ENCODE assay signal across 19 cellular contexts in genomic region chr10:107440741-107441140, GRCh38.
DNase-seq lines count a peak whose midpoint lies in the region; FAIRE-seq and TF ChIP-seq lines count a peak whose summit lies in the region.
"Had no signal": no experiment of that assay in that cellular context is flagged by ENCODE, and none has a peak within 500 bp of the region (broad histone marks: within the 10 kb centered on the region; RNA-seq: fewer than 3 reads in every experiment).

No MANE protein-coding gene starts in this region.

- H3K27ac ChIP-seq in OCI-LY3 (ENCODE audit: low read length): peak overlapping the region; percentile 99; the same call in 1 of the 2 replicates
- H3K27ac ChIP-seq: 22Rv1; A549; BLaER1 treated with 17β-estradiol and CSF1 and Interleukin-3, amounts not matched to agents 10 nM and 100 nM; C4-2B had no signal

- H3K9me3 ChIP-seq in OCI-LY3 (ENCODE audit: insufficient read depth, low read length): no peaks in the 10 kb centered on the region
- H3K9me3 ChIP-seq: BLaER1 treated with 17β-estradiol and CSF1 and Interleukin-3, amounts not matched to agents 10 nM and 100 nM; Caco-2 had no signal

- DNase-seq in GM12891 (ENCODE audit: insufficient read length, low spot score) (no peak), foreskin melanocyte (peak; percentile 81), foreskin fibroblast (no peak), frontal cortex (ENCODE audit: low spot score in 2 of 2) (no peak)
- DNase-seq in activated T-cell treated with anti-CD3 and anti-CD28 coated beads, Interleukin-2, amount 50 U/mL, for 48 hours: no peak
- DNase-seq: AML-193; Caco-2; Calu3; CD4-positive, alpha-beta T cell; CD8-positive, alpha-beta T cell; DMS79 treated with DMSO at 0.1 percent for 48 hours; GF-D8 had no signal

- no peak for TF ChIP-seq POLR2A in GM12891 (IDR thresholded peaks at IDR 0.05; ENCODE audit: low read depth, low read length)

- H3K79me2 ChIP-seq in OCI-LY3 (ENCODE audit: low read length): no peaks in the 10 kb centered on the region; the same call in 1 of the 2 replicates

- H2AFZ ChIP-seq in OCI-LY3 (ENCODE audit: low read depth, low read length): no peak overlapping the region

- H3K9ac ChIP-seq in OCI-LY3 (ENCODE audit: low read length): no peak overlapping the region
- H3K9ac ChIP-seq: BLaER1 treated with 17β-estradiol and CSF1 and Interleukin-3, amounts not matched to agents 10 nM and 100 nM had no signal

- H3K27me3 ChIP-seq in OCI-LY3 (ENCODE audit: low read depth, low read length): no peaks in the 10 kb centered on the region
- H3K27me3 ChIP-seq: BLaER1 treated with 17β-estradiol and CSF1 and Interleukin-3, amounts not matched to agents 10 nM and 100 nM had no signal

- peak; percentile 20 for FAIRE-seq in GM12891 (lab: Jason Lieb, UNC)
- FAIRE-seq in frontal cortex (lab: Jason Lieb, UNC): no peak
- FAIRE-seq: A549, D721Med, G401.6 had no signal

- H4K20me1 ChIP-seq in OCI-LY3 (ENCODE audit: insufficient read depth, low read length): no peaks in the 10 kb centered on the region
- H4K20me1 ChIP-seq: BLaER1 treated with 17β-estradiol and CSF1 and Interleukin-3, amounts not matched to agents 10 nM and 100 nM had no signal

- peaks cover 84% of the 10 kb centered on the region for H3K4me1 ChIP-seq in OCI-LY3 (ENCODE audit: low read length)
- H3K4me1 ChIP-seq: A549; BLaER1 treated with 17β-estradiol and CSF1 and Interleukin-3, amounts not matched to agents 10 nM and 100 nM; Caco-2 had no signal

- H3K4me3 ChIP-seq in OCI-LY3 (ENCODE audit: low read length): no peak overlapping the region
- no peak overlapping the region for H3K4me3 ChIP-seq in foreskin fibroblast (ENCODE audit: low read depth in 1 of 2, low read length in 2 of 2)
- H3K4me3 ChIP-seq: A549; BLaER1 treated with 17β-estradiol and CSF1 and Interleukin-3, amounts not matched to agents 10 nM and 100 nM had no signal

- H3K36me3 ChIP-seq in OCI-LY3 (replicated peaks; ENCODE audit: low read depth, low read length): peaks cover 8% of the 10 kb centered on the region
- H3K36me3 ChIP-seq: BLaER1 treated with 17β-estradiol and CSF1 and Interleukin-3, amounts not matched to agents 10 nM and 100 nM had no signal

- TF ChIP-seq CTCF in OCI-LY3 (IDR thresholded peaks at IDR 0.05; ENCODE audit: low read depth, low read length) (no peak), foreskin fibroblast (IDR thresholded peaks at IDR 0.05; ENCODE audit: low read depth, low read length) (no peak)

- H3K4me2 ChIP-seq in OCI-LY3 (ENCODE audit: low read length): no peak overlapping the region; the same call in 1 of the 2 replicates
- H3K4me2 ChIP-seq: A549; BLaER1 treated with 17β-estradiol and CSF1 and Interleukin-3, amounts not matched to agents 10 nM and 100 nM had no signal

TF ChIP-seq in GM12891, 5 proteins besides CTCF, POLR2A, EP300 and RAD21:
- TF ChIP-seq POLR2AphosphoS5 (IDR thresholded peaks at IDR 0.05; ENCODE audit: low read depth, low read length): no peak
- TF ChIP-seq PAX5 (IDR thresholded peaks at IDR 0.05; ENCODE audit: insufficient read depth, low read length, severe bottlenecking): no peak
- no peak for TF ChIP-seq POU2F2 (IDR thresholded peaks at IDR 0.05; ENCODE audit: low read depth, low read length)
- no peak for TF ChIP-seq SPI1 (IDR thresholded peaks at IDR 0.05; ENCODE audit: low read depth, low read length)
- TF ChIP-seq TAF1 (IDR thresholded peaks at IDR 0.05; ENCODE audit: low read depth, low read length): no peak
TF ChIP-seq in GM12891: peak in this region for 0.
